ENCODE assay signal across 10 cellular contexts in the genomic region with DNA sequence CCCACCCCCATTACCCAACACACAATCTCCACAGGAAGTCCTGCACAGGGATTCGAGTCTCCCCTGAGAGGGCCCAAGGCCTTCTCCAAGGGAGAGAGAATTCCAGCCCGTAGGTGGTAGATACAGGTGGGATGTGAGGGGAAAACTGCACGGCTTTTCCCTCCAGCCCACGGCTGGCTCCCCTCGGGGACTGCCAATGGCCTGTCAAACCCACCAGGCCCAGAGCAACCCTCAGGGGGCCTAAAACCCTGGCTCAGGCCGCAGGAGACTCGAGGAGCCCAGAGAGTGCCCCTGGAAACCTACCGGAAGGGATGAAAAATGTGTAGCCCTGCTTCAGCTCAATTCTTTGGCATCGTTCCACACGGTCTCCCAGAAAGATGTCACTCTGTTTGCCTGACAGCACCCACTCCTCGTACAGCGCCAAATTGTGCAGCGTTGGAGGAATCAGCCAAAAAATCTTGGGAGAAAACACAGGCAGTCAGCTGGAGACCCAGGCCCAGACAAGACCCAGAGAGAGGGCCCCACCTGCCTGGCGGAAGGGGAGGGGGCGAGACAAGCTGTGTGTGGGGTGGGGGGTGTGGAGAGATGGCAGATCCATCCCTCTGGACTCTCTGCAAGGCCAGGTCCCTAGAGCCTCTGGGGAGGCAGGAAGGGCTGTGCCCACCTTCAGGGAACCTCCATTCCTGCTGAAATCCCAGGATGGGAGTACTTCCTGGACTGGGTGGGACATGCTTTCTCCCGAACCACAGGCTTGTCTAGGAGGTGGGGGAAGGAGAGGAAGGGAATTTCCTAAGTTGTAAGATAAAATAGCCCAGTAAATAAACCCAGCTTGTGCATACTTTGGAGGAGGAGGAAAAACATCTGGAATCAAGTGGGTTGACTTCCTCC. TPM values are rescaled to one million over a fixed set of nuclear protein-coding genes. Genes with fewer than 3 reads are reported as not detected.
DNase-seq lines count a peak whose midpoint lies in the region; TF ChIP-seq lines count a peak whose summit lies in the region.
"Had no signal": no experiment of that assay in that cellular context is flagged by ENCODE, and none has a peak within 500 bp of the region (broad histone marks: within the 10 kb centered on the region; RNA-seq: fewer than 3 reads in every experiment).

No MANE protein-coding gene starts in this region.

- no peak overlapping the region for H3K9ac ChIP-seq in OCI-LY1 (ENCODE audit: low read length)

- no peaks in the 10 kb centered on the region for H3K27me3 Mint-ChIP-seq in CD8-positive, alpha-beta memory T cell

- H2AFZ ChIP-seq in OCI-LY1 (ENCODE audit: low read length) (no peak overlapping the region), PC-9 (no peak overlapping the region)

- no peaks in the 10 kb centered on the region for H3K9me3 Mint-ChIP-seq in CD8-positive, alpha-beta memory T cell

- TF ChIP-seq EP300 in sigmoid colon (IDR thresholded peaks at IDR 0.05), result no peak

- H3K36me3 ChIP-seq in CD8-positive, alpha-beta memory T cell (ENCODE audit: insufficient read depth, low read length), result peaks cover 4% of the 10 kb centered on the region
- peaks cover 26% of the 10 kb centered on the region; the same call in 1 of the 2 replicates for H3K36me3 ChIP-seq in OCI-LY1 (ENCODE audit: insufficient read depth, low read length)
- peaks cover 0 to 15% (median 0%) of the 10 kb centered on the region in 4 donors for H3K36me3 ChIP-seq in sigmoid colon
- no peaks in the 10 kb centered on the region for H3K36me3 ChIP-seq in PC-9 (ENCODE audit: low read depth)

- H3F3A ChIP-seq in OCI-LY1 (ENCODE audit: insufficient read depth, low read length), result no peaks in the 10 kb centered on the region
- no peaks in the 10 kb centered on the region for H3F3A ChIP-seq in PC-9 (ENCODE audit: insufficient read depth, low read depth)

- no peaks in the 10 kb centered on the region for H3K27me3 ChIP-seq in CD8-positive, alpha-beta memory T cell (ENCODE audit: insufficient read depth, low read length, poor library complexity, severe bottlenecking)
- no peaks in the 10 kb centered on the region for H3K27me3 ChIP-seq in OCI-LY1 (ENCODE audit: insufficient read depth, low read length)
- no peaks in the 10 kb centered on the region for H3K27me3 ChIP-seq in sigmoid colon
- no peaks in the 10 kb centered on the region for H3K27me3 ChIP-seq in PC-9 (ENCODE audit: insufficient read depth, low read depth)

- no peaks in the 10 kb centered on the region for H3K9me3 ChIP-seq in CD8-positive, alpha-beta memory T cell (ENCODE audit: low read length)
- H3K9me3 ChIP-seq in OCI-LY1 (ENCODE audit: low read length) (no peaks in the 10 kb centered on the region), sigmoid colon (no peaks in the 10 kb centered on the region), PC-9 (ENCODE audit: insufficient read depth, low read depth) (no peaks in the 10 kb centered on the region)

- H3K36me3 Mint-ChIP-seq in CD8-positive, alpha-beta memory T cell, result peaks cover 4 to 49% (median 8%) of the 10 kb centered on the region in 3 donors

- peak overlapping the region; percentile 86 to 95 (median 88) for H3K27ac Mint-ChIP-seq in CD8-positive, alpha-beta memory T cell

- POLR2A ChIA-PET in CD8-positive, alpha-beta memory T cell (lab: Charles Lee), result no interaction called here
- POLR2A ChIA-PET in PC-9 (lab: Charles Lee; ENCODE audit: unreplicated experiment), result no interaction called here

- TF ChIP-seq POLR2A in sigmoid colon (IDR thresholded peaks at IDR 0.05), result no peak

- CTCF ChIA-PET in CD8-positive, alpha-beta memory T cell (lab: Charles Lee), result interaction anchor here (1.3 to 1.4 kb wide), 3 partner anchors 12 to 262 kb away, joined by 3 read pairs; no protein-coding TSS in a partner anchor
- CTCF ChIA-PET in PC-9 (lab: Charles Lee), result no interaction called here

- H4K20me1 ChIP-seq in OCI-LY1 (ENCODE audit: insufficient read depth, low read length), result no peaks in the 10 kb centered on the region
- H4K20me1 ChIP-seq in PC-9 (ENCODE audit: insufficient read depth), result no peaks in the 10 kb centered on the region

- DNase-seq in CD8-positive, alpha-beta memory T cell, result no peak
- DNase-seq in fibroblast of peridontal ligament (ENCODE audit: extremely low read depth) (peak; percentile 74), sigmoid colon (no peak), PC-9 (no peak), KBM-7 (no peak), COLO668 (lab: John Stamatoyannopoulos, UW; ENCODE audit: unreplicated experiment) (no peak)
- no peak for DNase-seq in effector CD4-positive, alpha-beta T cell
- DNase-seq: activated CD4-positive, alpha-beta T cell treated with anti-CD3 and anti-CD28 coated beads, Interleukin-2, amount 50 U/mL, for 1 hour had no signal

- WGBS in sigmoid colon, 2 donors, result 84% methylated on average over 16 of the region's 16 CpGs

- no TSS peak for BruUV-seq in PC-9 (replicated peaks; lab: Mats Ljungman, UMichigan)

- H3K4me2 ChIP-seq in OCI-LY1 (ENCODE audit: low read length) (no peak overlapping the region), PC-9 (no peak overlapping the region)

- in situ Hi-C loops in KBM-7 (cut with MboI; ENCODE audit: low pct_unique_long_range_greater_than_20kb, low sequenced_read_pairs), result no loop called here

- no peak overlapping the region for H3K27ac ChIP-seq in CD8-positive, alpha-beta memory T cell (ENCODE audit: low read depth, low read length)
- H3K27ac ChIP-seq in OCI-LY1 (ENCODE audit: low read depth, low read length, poor library complexity, severe bottlenecking) (peak overlapping the region; percentile 92), sigmoid colon (peak overlapping the region; percentile 53 to 65 (median 60)), PC-9 (no peak overlapping the region)
- H3K27ac ChIP-seq: epithelial cell of prostate had no signal

- intact Hi-C loops in sigmoid colon (cut with DNase I), result loop anchor here (10.0 kb wide), 1 partner anchor 242 kb away; no protein-coding TSS in a partner anchor
- intact Hi-C loops in PC-9 (cut with micrococcal nuclease; ENCODE audit: unreplicated experiment), result no loop called here

- TF ChIP-seq CTCF in OCI-LY1 (IDR thresholded peaks at IDR 0.05; ENCODE audit: low read length), result no peak
- TF ChIP-seq CTCF in sigmoid colon (IDR thresholded peaks at IDR 0.05), result no peak
- no peak for TF ChIP-seq CTCF in PC-9 (conservative IDR thresholded peaks at IDR 0.05)

- peaks cover 51 to 79% (median 67%) of the 10 kb centered on the region in 3 donors for H3K4me1 Mint-ChIP-seq in CD8-positive, alpha-beta memory T cell

- peaks cover 54% of the 10 kb centered on the region for H3K4me1 ChIP-seq in CD8-positive, alpha-beta memory T cell (ENCODE audit: insufficient read depth, low read length)
- H3K4me1 ChIP-seq in OCI-LY1 (ENCODE audit: insufficient read depth, low read length, severe bottlenecking) (peaks cover 48% of the 10 kb centered on the region), sigmoid colon (peaks cover 0 to 39% (median 31%) of the 10 kb centered on the region in 4 donors), PC-9 (replicated peaks; ENCODE audit: insufficient read depth) (no peaks in the 10 kb centered on the region)

- H3K9me2 ChIP-seq in OCI-LY1 (ENCODE audit: low read depth, low read length) (no peaks in the 10 kb centered on the region), PC-9 (ENCODE audit: insufficient read depth) (no peaks in the 10 kb centered on the region)

- peak overlapping the region in 3 of 7 donors; percentile 26 to 55 (median 51) for H3K4me3 Mint-ChIP-seq in CD8-positive, alpha-beta memory T cell

- H3K4me3 ChIP-seq in CD8-positive, alpha-beta memory T cell (ENCODE audit: low read length), result no peak overlapping the region
- H3K4me3 ChIP-seq in OCI-LY1 (ENCODE audit: low read depth, low read length, poor library complexity, severe bottlenecking) (no peak overlapping the region), sigmoid colon (no peak overlapping the region), PC-9 (no peak overlapping the region)

- no peaks in the 10 kb centered on the region for H3K79me2 ChIP-seq in OCI-LY1 (ENCODE audit: insufficient read depth, low read length)
- H3K79me2 ChIP-seq in PC-9 (ENCODE audit: low read depth), result no peaks in the 10 kb centered on the region

RNA-seq across cellular contexts. Expression of gene KDM2B, which starts 48.1 kb away (rescaled TPM):
- total RNA-seq in CD8-positive, alpha-beta memory T cell, result 10 to 100 TPM; 63.2 to 64.0 TPM
- polyA plus RNA-seq in CD8-positive, alpha-beta memory T cell, result 18.3 TPM
- total RNA-seq in sigmoid colon (10 to 100 TPM; 16.1 to 31.7 (median 18.5) TPM), PC-9 (2021) (43.6 and 45.1 TPM in 2 replicates)
- polyA plus RNA-seq in sigmoid colon, result 10 to 100 TPM in 1 of 3 donors, 1 to 10 TPM in 2; 4.8 to 23.2 (median 9.9) TPM

Comparison
In these comparisons a context has a peak if more than half of its experiments do, and no peak if none do; other contexts are left out.
1. H3K27ac ChIP-seq: peak in OCI-LY1 (single experiment) and sigmoid colon (4 of 4); none in CD8-positive, alpha-beta memory T cell (single experiment) and PC-9 (single experiment).